ENCODE assay signal across 23 cellular contexts in the genomic region with DNA sequence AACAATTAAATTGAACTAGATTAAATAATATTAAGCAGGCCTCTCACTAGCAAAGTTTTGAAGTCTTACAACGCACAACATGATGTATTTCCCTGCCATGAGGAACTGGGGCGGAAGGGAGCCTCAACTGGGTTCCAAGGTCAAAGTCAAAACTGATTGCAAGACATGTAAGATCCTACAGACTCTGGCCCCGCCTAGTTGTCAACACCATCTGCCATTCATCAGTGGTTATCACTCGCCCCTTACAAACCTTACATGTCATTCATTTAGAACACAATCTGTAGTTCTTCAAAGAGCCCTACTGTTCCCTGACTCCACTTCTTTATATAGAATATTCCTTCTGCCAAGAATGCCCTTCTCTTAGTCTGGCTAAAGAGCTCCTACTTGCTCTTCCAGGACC. TPM values are rescaled to one million over a fixed set of nuclear protein-coding genes. Genes with fewer than 3 reads are reported as not detected.
DNase-seq lines count a peak whose midpoint lies in the region; ATAC-seq and TF ChIP-seq lines count a peak whose summit lies in the region.
"Had no signal": no experiment of that assay in that cellular context is flagged by ENCODE, and none has a peak within 500 bp of the region (broad histone marks: within the 10 kb centered on the region; RNA-seq: fewer than 3 reads in every experiment).

No MANE protein-coding gene starts in this region.

- 51 to 55% (median 53%) methylated on average over 4 of the region's 4 CpGs for WGBS in heart left ventricle, 4 donors

- no peak overlapping the region for H2AFZ ChIP-seq in Loucy (ENCODE audit: low read length)

- H3K4me2 ChIP-seq in Loucy (ENCODE audit: low read depth, low read length, poor library complexity, severe bottlenecking): peak overlapping the region; percentile 19

- TF ChIP-seq CTCF in Loucy (conservative IDR thresholded peaks at IDR 0.05; ENCODE audit: low read length) (no peak), heart left ventricle (IDR thresholded peaks at IDR 0.05) (no peak), coronary artery (IDR thresholded peaks at IDR 0.05) (no peak)

- peaks cover 92% of the 10 kb centered on the region for H4K20me1 ChIP-seq in Loucy (ENCODE audit: insufficient read depth, low read length, poor library complexity, severe bottlenecking)

- no peaks in the 10 kb centered on the region for H3K9me2 ChIP-seq in Loucy (replicated peaks; ENCODE audit: low read depth, low read length)

- H3K9me3 ChIP-seq in Loucy (ENCODE audit: insufficient read depth, low read depth, low read length) (no peaks in the 10 kb centered on the region), heart left ventricle (no peaks in the 10 kb centered on the region)
- H3K9me3 ChIP-seq: left lung, neutrophil had no signal

- 0 out of 2 replicates have a peak, but pooled peaks cover 4% of the 10 kb centered on the region for H3K36me3 ChIP-seq in Loucy (ENCODE audit: insufficient read depth, low read length)
- H3K36me3 ChIP-seq in heart left ventricle: peaks cover 0 to 8% (median 0%) of the 10 kb centered on the region in 9 donors
- H3K36me3 ChIP-seq: neutrophil had no signal

- DNase-seq in amniotic epithelial cell (ENCODE audit: low read depth): peak; percentile 58
- DNase-seq in heart left ventricle: peak in 4 of 5 donors; percentile 63 to 79 (median 70)
- DNase-seq in myocyte (ENCODE audit: low read depth): peak; percentile 34
- DNase-seq in coronary artery (ENCODE audit: low spot score): no peak
- DNase-seq in iPS-NIHi7 (ENCODE audit: extremely low spot score): no peak
- no peak for DNase-seq in DMS114 treated with DMSO at 0.1 percent for 48 hours (lab: John Stamatoyannopoulos, UW; ENCODE audit: unreplicated experiment)
- DNase-seq in cerebellar cortex (ENCODE audit: low spot score): no peak
- DNase-seq: activated CD4-positive, alpha-beta memory T cell treated with anti-CD3 and anti-CD28 coated beads, Interleukin-2, amount 10 ng/mL, durations not matched to agents 7 days and 5 days; activated CD8-positive, alpha-beta memory T cell treated with anti-CD3 and anti-CD28 coated beads, Interleukin-2, amount 50 U/mL, for 4 hours; activated naive CD4-positive, alpha-beta T cell treated with Interleukin-2 at 50 U/mL for 16 hours; C1 segment of cervical spinal cord; cerebellar nuclear complex; dorsolateral prefrontal cortex; left lung; naive B cell; NCI-H2029; NCI-H526; SHP77 treated with DMSO at 0.1 percent for 48 hours; stimulated activated CD4-positive, alpha-beta T cell treated with anti-CD3 and anti-CD28 coated beads, Interleukin-15, amount 100 ng/mL, for 24 hours; trophoblast cell had no signal

- peak; percentile 91 to 95 (median 92) for ATAC-seq in heart left ventricle
- ATAC-seq: left lung, Panc1 had no signal

- H3K27ac ChIP-seq in heart left ventricle (peak overlapping the region in 11 of 12 donors; percentile 39 to 86 (median 63)), coronary artery (peak overlapping the region in 1 of 2 donors; percentile 17)
- H3K27ac ChIP-seq: dorsolateral prefrontal cortex, left lung, neutrophil had no signal

- TF ChIP-seq POLR2A in heart left ventricle (IDR thresholded peaks at IDR 0.05): peak in 1 of 2 donors; percentile 11

- no peak overlapping the region for H3K9ac ChIP-seq in Loucy (ENCODE audit: low read depth, low read length, poor library complexity, severe bottlenecking)

- H3K4me1 ChIP-seq in Loucy (ENCODE audit: insufficient read depth, low read length, poor library complexity, severe bottlenecking) (peaks cover 49% of the 10 kb centered on the region), heart left ventricle (peaks cover 0 to 78% (median 60%) of the 10 kb centered on the region in 12 donors)

- peaks cover 97% of the 10 kb centered on the region for H3K79me2 ChIP-seq in Loucy (ENCODE audit: insufficient read depth, low read length)

- intact Hi-C loops in heart left ventricle (cut with DNase I): loop anchor here in 1 of 10 donors (2.0 kb wide), 1 partner anchor 102 kb away; no protein-coding TSS in a partner anchor

- H3F3A ChIP-seq in Loucy (ENCODE audit: low read depth): no peaks in the 10 kb centered on the region

- H3K4me3 ChIP-seq in Loucy (ENCODE audit: low read length, poor library complexity, severe bottlenecking): no peak overlapping the region
- no peak overlapping the region for H3K4me3 ChIP-seq in heart left ventricle
- no peak overlapping the region for H3K4me3 ChIP-seq in coronary artery
- H3K4me3 ChIP-seq: dorsolateral prefrontal cortex, left lung had no signal

- H3K27me3 ChIP-seq in Loucy (ENCODE audit: insufficient read depth, low read length, poor library complexity, severe bottlenecking) (no peaks in the 10 kb centered on the region), heart left ventricle (no peaks in the 10 kb centered on the region)
- H3K27me3 ChIP-seq: dorsolateral prefrontal cortex, left lung, neutrophil had no signal

RNA-seq across cellular contexts. Expression of a gene that starts 10.0 kb away (rescaled TPM):
- 100 to 1,000 TPM in 5 of 9 donors, 10 to 100 TPM in 4; 37.8 to 237 (median 105) TPM for total RNA-seq in heart left ventricle
- 100 to 1,000 TPM in 1 of 2 donors, 10 to 100 TPM in 1; 26.6 to 117 TPM for polyA plus RNA-seq in heart left ventricle
- total RNA-seq in myocyte: 202 and 213 TPM in 2 replicates
- polyA plus RNA-seq in myocyte (2012): 26.9 TPM

Comparison
In these comparisons a context has a peak if more than half of its experiments do, and no peak if none do; other contexts are left out.
1. DNase-seq: peak in amniotic epithelial cell (single experiment), heart left ventricle (4 of 5) and myocyte (single experiment); none in coronary artery (single experiment), iPS-NIHi7 (single experiment), DMS114 treated with DMSO at 0.1 percent for 48 hours (single experiment) and cerebellar cortex (single experiment).